In the genomic region with DNA sequence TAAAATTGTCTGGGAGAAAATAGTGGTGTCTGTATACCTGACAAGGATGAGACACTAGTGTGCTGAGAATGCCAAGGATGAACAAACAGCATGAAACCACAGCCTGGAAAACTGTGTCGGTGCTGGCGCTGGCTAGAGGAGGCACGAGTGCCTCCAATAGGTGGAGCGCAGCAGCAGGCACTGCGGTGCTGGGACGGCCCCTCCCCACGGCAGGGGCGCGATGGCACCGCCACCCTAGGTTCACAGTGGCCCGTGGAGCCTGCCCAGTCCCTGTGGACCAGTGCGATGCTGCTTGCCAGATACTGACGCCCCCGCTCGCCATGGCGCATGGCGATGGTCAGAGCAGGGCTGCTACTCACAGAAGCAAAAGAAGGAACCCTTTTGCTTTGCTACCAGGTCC, we compare ENCODE assay signal across 1 cellular context.
TF ChIP-seq lines count a peak whose summit lies in the region.

No MANE protein-coding gene starts in this region.

TF ChIP-seq in K562, 482 proteins besides CTCF, POLR2A, EP300 and RAD21:
- TF ChIP-seq RNF2 (IDR thresholded peaks at IDR 0.05) (no peak), NFIC (IDR thresholded peaks at IDR 0.05) (no peak), SAP30 (IDR thresholded peaks at IDR 0.05; ENCODE audit: borderline replicate concordance, insufficient read depth, low read depth, low read length, poor library complexity, severe bottlenecking) (no peak), ZNF253 (CRISPR knock-in tag; conservative IDR thresholded peaks at IDR 0.05) (no peak), SREBF2 (CRISPR knock-in tag; IDR thresholded peaks at IDR 0.05) (no peak), RBM25 (IDR thresholded peaks at IDR 0.05; ENCODE audit: low read depth, low read length, severe bottlenecking) (no peak)
- TF ChIP-seq, protein P1, sequence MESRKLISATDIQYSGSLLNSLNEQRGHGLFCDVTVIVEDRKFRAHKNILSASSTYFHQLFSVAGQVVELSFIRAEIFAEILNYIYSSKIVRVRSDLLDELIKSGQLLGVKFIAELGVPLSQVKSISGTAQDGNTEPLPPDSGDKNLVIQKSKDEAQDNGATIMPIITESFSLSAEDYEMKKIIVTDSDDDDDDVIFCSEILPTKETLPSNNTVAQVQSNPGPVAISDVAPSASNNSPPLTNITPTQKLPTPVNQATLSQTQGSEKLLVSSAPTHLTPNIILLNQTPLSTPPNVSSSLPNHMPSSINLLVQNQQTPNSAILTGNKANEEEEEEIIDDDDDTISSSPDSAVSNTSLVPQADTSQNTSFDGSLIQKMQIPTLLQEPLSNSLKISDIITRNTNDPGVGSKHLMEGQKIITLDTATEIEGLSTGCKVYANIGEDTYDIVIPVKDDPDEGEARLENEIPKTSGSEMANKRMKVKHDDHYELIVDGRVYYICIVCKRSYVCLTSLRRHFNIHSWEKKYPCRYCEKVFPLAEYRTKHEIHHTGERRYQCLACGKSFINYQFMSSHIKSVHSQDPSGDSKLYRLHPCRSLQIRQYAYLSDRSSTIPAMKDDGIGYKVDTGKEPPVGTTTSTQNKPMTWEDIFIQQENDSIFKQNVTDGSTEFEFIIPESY (CRISPR knock-in tag; IDR thresholded peaks at IDR 0.05): peak; percentile 49; the same call in 1 of the 2 replicates
